Comparison of ENCODE assay signal across 8 cellular contexts in genomic region chr17:7854078-7854777, GRCh38. TPM values are rescaled to one million over a fixed set of nuclear protein-coding genes. Genes with fewer than 3 reads are reported as not detected.
DNase-seq lines count a peak whose midpoint lies in the region; ATAC-seq and TF ChIP-seq lines count a peak whose summit lies in the region.
"Had no signal": no experiment of that assay in that cellular context is flagged by ENCODE, and none has a peak within 500 bp of the region (broad histone marks: within the 10 kb centered on the region; RNA-seq: fewer than 3 reads in every experiment).

No MANE protein-coding gene starts in this region.

- DNase-seq in chondrocyte (ENCODE audit: low spot score): peak; percentile 93
- no peak for DNase-seq in activated CD8-positive, alpha-beta T cell treated with anti-CD3 and anti-CD28 coated beads for 36 hours
- DNase-seq in GOT3 (lab: John Stamatoyannopoulos, UW): no peak
- DNase-seq: NCI-H1417, PC-3 had no signal

- no peak overlapping the region; the same call in 1 of the 2 replicates for H3K27ac ChIP-seq in HUES64 (ENCODE audit: low read depth, low read length)
- no peak overlapping the region for H3K27ac ChIP-seq in neural cell (ENCODE audit: low read length)

- H3K4me3 Mint-ChIP-seq in chondrocyte (ENCODE audit: unreplicated experiment): no peak overlapping the region
- H3K4me3 Mint-ChIP-seq in activated CD8-positive, alpha-beta T cell treated with anti-CD3 and anti-CD28 coated beads for 36 hours: no peak overlapping the region

- peaks cover 24% of the 10 kb centered on the region for H3F3A ChIP-seq in neural cell (ENCODE audit: insufficient read depth, low read length, poor library complexity, severe bottlenecking)

- H3K9me2 ChIP-seq in neural cell (ENCODE audit: insufficient read depth, low read length): no peaks in the 10 kb centered on the region

- intact Hi-C loops in activated CD8-positive, alpha-beta T cell treated with anti-CD3 and anti-CD28 coated beads for 36 hours (cut with micrococcal nuclease): loop anchor here (10.0 kb wide), 1 partner anchor 279 kb away; the partner anchor contains the start of gene CD68

- peaks cover 12% of the 10 kb centered on the region for H3K4me1 ChIP-seq in HUES64 (ENCODE audit: insufficient read depth, low read length)

- H3K27me3 Mint-ChIP-seq in chondrocyte (ENCODE audit: low read depth): no peaks in the 10 kb centered on the region
- no peaks in the 10 kb centered on the region for H3K27me3 Mint-ChIP-seq in activated CD8-positive, alpha-beta T cell treated with anti-CD3 and anti-CD28 coated beads for 36 hours

- peaks cover 7% of the 10 kb centered on the region for H3K79me2 ChIP-seq in neural cell (replicated peaks; ENCODE audit: insufficient read depth, low read length)

- H3K27me3 ChIP-seq in HUES64 (ENCODE audit: insufficient read depth, low read length) (peaks cover 48% of the 10 kb centered on the region), neural cell (ENCODE audit: insufficient read depth, low read depth, low read length) (no peaks in the 10 kb centered on the region)

- CTCF ChIA-PET in activated CD8-positive, alpha-beta T cell treated with anti-CD3 and anti-CD28 coated beads for 36 hours (lab: Charles Lee): no interaction called here

- no peak for TF ChIP-seq EP300 in neural cell (conservative IDR thresholded peaks at IDR 0.05; ENCODE audit: poor library complexity, severe bottlenecking)

- H3K4me3 ChIP-seq in HUES64 (ENCODE audit: low read length) (peak overlapping the region; percentile 72), neural cell (ENCODE audit: low read length) (no peak overlapping the region)

- ATAC-seq in activated CD8-positive, alpha-beta T cell treated with anti-CD3 and anti-CD28 coated beads for 36 hours: no peak
- no peak for ATAC-seq in HG02852 (IDR thresholded peaks at IDR 0.05; ENCODE audit: unreplicated experiment)
- ATAC-seq: PC-3 had no signal

- no peak overlapping the region for H3K4me2 ChIP-seq in neural cell (ENCODE audit: low read length)

- peaks cover 5% of the 10 kb centered on the region for H3K4me1 Mint-ChIP-seq in chondrocyte (ENCODE audit: low read depth)
- H3K4me1 Mint-ChIP-seq in activated CD8-positive, alpha-beta T cell treated with anti-CD3 and anti-CD28 coated beads for 36 hours (ENCODE audit: low read depth): peaks cover 49% of the 10 kb centered on the region

- WGBS in HUES64: 6% methylated on average over 20 of the region's 31 CpGs

- no peak overlapping the region for H3K9ac ChIP-seq in HUES64 (ENCODE audit: low read depth, low read length)
- H3K9ac ChIP-seq in neural cell (ENCODE audit: low read length): peak overlapping the region; percentile 92

- H3K27ac Mint-ChIP-seq in chondrocyte (ENCODE audit: unreplicated experiment): peak overlapping the region; percentile 33
- H3K27ac Mint-ChIP-seq in activated CD8-positive, alpha-beta T cell treated with anti-CD3 and anti-CD28 coated beads for 36 hours: no peak overlapping the region

- no peak for TF ChIP-seq RAD21 in neural cell (conservative IDR thresholded peaks at IDR 0.05)

- H4K20me1 ChIP-seq in neural cell (ENCODE audit: insufficient read depth): peaks cover 30% of the 10 kb centered on the region

- TF ChIP-seq CTCF in chondrocyte (IDR thresholded peaks at IDR 0.05) (no peak), neural cell (IDR thresholded peaks at IDR 0.05; ENCODE audit: poor library complexity, severe bottlenecking) (no peak)
- no peak for TF ChIP-seq CTCF in activated CD8-positive, alpha-beta T cell treated with anti-CD3 and anti-CD28 coated beads for 36 hours (IDR thresholded peaks at IDR 0.05)

- H3K36me3 ChIP-seq in HUES64 (ENCODE audit: insufficient read depth, low read length) (peaks cover 17% of the 10 kb centered on the region; the same call in 1 of the 2 replicates), neural cell (ENCODE audit: insufficient read depth, low read length) (peaks cover 8% of the 10 kb centered on the region)

- H3K9me3 Mint-ChIP-seq in chondrocyte (ENCODE audit: low read depth): no peaks in the 10 kb centered on the region
- no peaks in the 10 kb centered on the region for H3K9me3 Mint-ChIP-seq in activated CD8-positive, alpha-beta T cell treated with anti-CD3 and anti-CD28 coated beads for 36 hours

- H2AFZ ChIP-seq in neural cell (ENCODE audit: low read depth, low read length): no peak overlapping the region

- H3K9me3 ChIP-seq in HUES64 (ENCODE audit: insufficient read depth, low read depth, low read length) (no peaks in the 10 kb centered on the region), neural cell (ENCODE audit: low read length) (no peaks in the 10 kb centered on the region)

- POLR2A ChIA-PET in activated CD8-positive, alpha-beta T cell treated with anti-CD3 and anti-CD28 coated beads for 36 hours (lab: Charles Lee): interaction anchor here (1.2 kb wide), 1 partner anchor 9 kb away, joined by 5 read pairs; no protein-coding TSS in a partner anchor

- H3K36me3 Mint-ChIP-seq in chondrocyte (ENCODE audit: low read depth): peaks cover 14% of the 10 kb centered on the region
- H3K36me3 Mint-ChIP-seq in activated CD8-positive, alpha-beta T cell treated with anti-CD3 and anti-CD28 coated beads for 36 hours (ENCODE audit: low read depth): peaks cover 41% of the 10 kb centered on the region

TF ChIP-seq in neural cell, 6 proteins besides CTCF, POLR2A, EP300 and RAD21:
- TF ChIP-seq REST (IDR thresholded peaks at IDR 0.05; ENCODE audit: borderline replicate concordance): no peak
- no peak for TF ChIP-seq MXI1 (conservative IDR thresholded peaks at IDR 0.05; ENCODE audit: poor library complexity, severe bottlenecking)
- TF ChIP-seq SMC3 (conservative IDR thresholded peaks at IDR 0.05; ENCODE audit: poor library complexity): no peak
- TF ChIP-seq POLR2AphosphoS5 (IDR thresholded peaks at IDR 0.05): no peak
- TF ChIP-seq EZH2 (IDR thresholded peaks at IDR 0.05; ENCODE audit: borderline replicate concordance, insufficient read depth, low read length, poor library complexity, severe bottlenecking): no peak
- TF ChIP-seq TAF1 (IDR thresholded peaks at IDR 0.05; ENCODE audit: low read depth): no peak

RNA-seq across cellular contexts. Expression of gene TMEM88, which starts 0.6 kb away (rescaled TPM):
- polyA plus RNA-seq in HUES64 (2013, experiment 1 of 2): 11.1 TPM
- polyA plus RNA-seq in HUES64 (2013, experiment 2 of 2): 13.9 TPM
- total RNA-seq in chondrocyte: 1.6 to 1.9 TPM (median 1.8 TPM) in 3 replicates
- 4.2 and 6.7 TPM in 2 replicates for polyA plus RNA-seq in neural cell
- 1.4 and 1.5 TPM in 2 replicates for polyA minus RNA-seq in neural cell
- total RNA-seq in activated CD8-positive, alpha-beta T cell treated with anti-CD3 and anti-CD28 coated beads for 36 hours: 1 to 10 TPM; 2.4 to 2.9 TPM

RNA-seq across cellular contexts. Expression of gene NAA38, which starts 3.1 kb away (rescaled TPM):
- polyA plus RNA-seq in HUES64 (2013, experiment 1 of 2): 49.8 TPM
- 47.3 TPM for polyA plus RNA-seq in HUES64 (2013, experiment 2 of 2)
- 52.9 to 94.6 TPM (median 57.5 TPM) in 3 replicates for total RNA-seq in chondrocyte
- 99.5 and 110 TPM in 2 replicates for polyA plus RNA-seq in neural cell
- 27.0 and 30.9 TPM in 2 replicates for polyA minus RNA-seq in neural cell
- total RNA-seq in activated CD8-positive, alpha-beta T cell treated with anti-CD3 and anti-CD28 coated beads for 36 hours: 10 to 100 TPM; 72.8 to 77.2 TPM

RNA-seq across cellular contexts. Expression of gene CYB5D1, which starts 3.6 kb away (rescaled TPM):
- polyA plus RNA-seq in HUES64 (2013, experiment 1 of 2): 12.3 TPM
- 8.8 TPM for polyA plus RNA-seq in HUES64 (2013, experiment 2 of 2)
- total RNA-seq in chondrocyte: 6.9 to 10.5 TPM (median 8.6 TPM) in 3 replicates
- 21.1 and 30.4 TPM in 2 replicates for polyA plus RNA-seq in neural cell
- polyA minus RNA-seq in neural cell: 25.8 and 27.8 TPM in 2 replicates
- 10 to 100 TPM; 13.5 to 16.2 TPM for total RNA-seq in activated CD8-positive, alpha-beta T cell treated with anti-CD3 and anti-CD28 coated beads for 36 hours

RNA-seq across cellular contexts. Expression of gene KDM6B, which starts 20.2 kb away (rescaled TPM):
- polyA plus RNA-seq in HUES64 (2013, experiment 1 of 2): 9.3 TPM
- polyA plus RNA-seq in HUES64 (2013, experiment 2 of 2): 10.8 TPM
- 36.6 to 38.2 TPM (median 37.4 TPM) in 3 replicates for total RNA-seq in chondrocyte
- polyA plus RNA-seq in neural cell: 2.5 and 4.4 TPM in 2 replicates
- 20.0 and 20.7 TPM in 2 replicates for polyA minus RNA-seq in neural cell
- total RNA-seq in activated CD8-positive, alpha-beta T cell treated with anti-CD3 and anti-CD28 coated beads for 36 hours: 10 to 100 TPM; 49.2 to 53.8 TPM

RNA-seq across cellular contexts. Expression of gene CHD3, which starts 34.4 kb away (rescaled TPM):
- polyA plus RNA-seq in HUES64 (2013, experiment 1 of 2): 23.9 TPM
- 24.9 TPM for polyA plus RNA-seq in HUES64 (2013, experiment 2 of 2)
- 129 to 138 TPM (median 134 TPM) in 3 replicates for total RNA-seq in chondrocyte
- 115 and 159 TPM in 2 replicates for polyA plus RNA-seq in neural cell
- polyA minus RNA-seq in neural cell: 296 and 321 TPM in 2 replicates
- 100 to 1,000 TPM; 130 to 139 TPM for total RNA-seq in activated CD8-positive, alpha-beta T cell treated with anti-CD3 and anti-CD28 coated beads for 36 hours
